14 cellular contexts compared by ENCODE assay signal in genomic region chr2:121205321-121205942, GRCh38.
DNase-seq lines count a peak whose midpoint lies in the region; ATAC-seq and TF ChIP-seq lines count a peak whose summit lies in the region.
"Had no signal": no experiment of that assay in that cellular context is flagged by ENCODE, and none has a peak within 500 bp of the region (broad histone marks: within the 10 kb centered on the region; RNA-seq: fewer than 3 reads in every experiment).

No MANE protein-coding gene starts in this region.

- no peak overlapping the region for H3K27ac ChIP-seq in heart right ventricle
- H3K27ac ChIP-seq in stomach, result no peak overlapping the region
- H3K27ac ChIP-seq: tibial artery had no signal

- no peaks in the 10 kb centered on the region for H3K4me1 Mint-ChIP-seq in osteocyte (ENCODE audit: unreplicated experiment)
- H3K4me1 Mint-ChIP-seq in activated naive CD4-positive, alpha-beta T cell treated with anti-CD3 and anti-CD28 coated beads for 36 hours (ENCODE audit: low read depth), result no peaks in the 10 kb centered on the region
- H3K4me1 Mint-ChIP-seq: activated CD4-positive, alpha-beta T cell treated with anti-CD3 and anti-CD28 coated beads, Interleukin-2, amount 10 ng/mL, durations not matched to agents 7 days and 5 days; nephron had no signal

- no peaks in the 10 kb centered on the region for H3K9me3 ChIP-seq in heart right ventricle
- no peaks in the 10 kb centered on the region for H3K9me3 ChIP-seq in stomach
- H3K9me3 ChIP-seq: tibial artery had no signal

- H3K4me1 ChIP-seq in heart right ventricle (no peaks in the 10 kb centered on the region), stomach (peaks cover 0 to 27% (median 20%) of the 10 kb centered on the region in 4 donors)
- H3K4me1 ChIP-seq: tibial artery had no signal

- in situ Hi-C loops in ACHN (cut with HindIII; ENCODE audit: low pct_ligation_motif_present, low pct_unique_long_range_greater_than_20kb, low sequenced_read_pairs), result no loop called here

- CTCF ChIA-PET in activated naive CD4-positive, alpha-beta T cell treated with anti-CD3 and anti-CD28 coated beads for 36 hours (lab: Charles Lee), result no interaction called here

- 70 to 71% methylated on average over 10 of the region's 10 CpGs for WGBS in heart right ventricle, 2 donors
- 73 to 78% (median 75%) methylated on average over 10 of the region's 10 CpGs for WGBS in stomach, 5 donors

- H3K27me3 ChIP-seq in heart right ventricle, result no peaks in the 10 kb centered on the region
- no peaks in the 10 kb centered on the region for H3K27me3 ChIP-seq in stomach
- H3K27me3 ChIP-seq: tibial artery had no signal

- no peaks in the 10 kb centered on the region for H3K36me3 Mint-ChIP-seq in osteocyte (ENCODE audit: unreplicated experiment)
- H3K36me3 Mint-ChIP-seq in activated naive CD4-positive, alpha-beta T cell treated with anti-CD3 and anti-CD28 coated beads for 36 hours (ENCODE audit: low read depth), result no peaks in the 10 kb centered on the region

- no peak for TF ChIP-seq CTCF in heart right ventricle (IDR thresholded peaks at IDR 0.05)
- TF ChIP-seq CTCF in stomach (IDR thresholded peaks at IDR 0.05), result no peak
- no peak for TF ChIP-seq CTCF in osteocyte (IDR thresholded peaks at IDR 0.05)

- H3K36me3 ChIP-seq in heart right ventricle, result no peaks in the 10 kb centered on the region
- no peaks in the 10 kb centered on the region for H3K36me3 ChIP-seq in stomach
- H3K36me3 ChIP-seq: tibial artery had no signal

- intact Hi-C loops in heart right ventricle (cut with DNase I) (no loop called here), stomach (cut with DNase I; ENCODE audit: low total_unique reads) (no loop called here)
- intact Hi-C loops in activated naive CD4-positive, alpha-beta T cell treated with anti-CD3 and anti-CD28 coated beads for 36 hours (cut with micrococcal nuclease), result no loop called here

- no peaks in the 10 kb centered on the region for H3K9me3 Mint-ChIP-seq in osteocyte (ENCODE audit: unreplicated experiment)
- no peaks in the 10 kb centered on the region for H3K9me3 Mint-ChIP-seq in activated naive CD4-positive, alpha-beta T cell treated with anti-CD3 and anti-CD28 coated beads for 36 hours
- H3K9me3 Mint-ChIP-seq: activated CD4-positive, alpha-beta T cell treated with anti-CD3 and anti-CD28 coated beads, Interleukin-2, amount 10 ng/mL, durations not matched to agents 7 days and 5 days; activated T-cell treated with anti-CD3 and anti-CD28 coated beads, Interleukin-2, amount 50 U/mL, for 4 hours; nephron had no signal

- H3K27ac Mint-ChIP-seq in osteocyte (ENCODE audit: unreplicated experiment), result no peak overlapping the region
- H3K27ac Mint-ChIP-seq in activated naive CD4-positive, alpha-beta T cell treated with anti-CD3 and anti-CD28 coated beads for 36 hours, result no peak overlapping the region
- H3K27ac Mint-ChIP-seq: activated CD4-positive, alpha-beta T cell treated with anti-CD3 and anti-CD28 coated beads, Interleukin-2, amount 10 ng/mL, durations not matched to agents 7 days and 5 days; nephron had no signal

- peaks cover 13% of the 10 kb centered on the region for H3K27me3 Mint-ChIP-seq in osteocyte (ENCODE audit: unreplicated experiment)
- no peaks in the 10 kb centered on the region for H3K27me3 Mint-ChIP-seq in activated naive CD4-positive, alpha-beta T cell treated with anti-CD3 and anti-CD28 coated beads for 36 hours (ENCODE audit: low read depth)
- H3K27me3 Mint-ChIP-seq: activated CD4-positive, alpha-beta T cell treated with anti-CD3 and anti-CD28 coated beads, Interleukin-2, amount 10 ng/mL, durations not matched to agents 7 days and 5 days had no signal

- TF ChIP-seq POLR2A in stomach (IDR thresholded peaks at IDR 0.05), result no peak

- TF ChIP-seq EP300 in stomach (IDR thresholded peaks at IDR 0.05), result no peak

- H3K4me3 ChIP-seq in heart right ventricle (no peak overlapping the region), stomach (no peak overlapping the region)
- H3K4me3 ChIP-seq: tibial artery had no signal

- no peak overlapping the region for H3K4me3 Mint-ChIP-seq in osteocyte (ENCODE audit: unreplicated experiment)
- no peak overlapping the region for H3K4me3 Mint-ChIP-seq in activated naive CD4-positive, alpha-beta T cell treated with anti-CD3 and anti-CD28 coated beads for 36 hours
- H3K4me3 Mint-ChIP-seq: activated CD4-positive, alpha-beta T cell treated with anti-CD3 and anti-CD28 coated beads, Interleukin-2, amount 10 ng/mL, durations not matched to agents 7 days and 5 days; activated T-cell treated with anti-CD3 and anti-CD28 coated beads, Interleukin-2, amount 50 U/mL, for 4 hours; nephron had no signal

- peak; percentile 61 for DNase-seq in NCI-H345 (lab: John Stamatoyannopoulos, UW)
- no peak for DNase-seq in NCI-H345 treated with DMSO at 0.1 percent for 48 hours (lab: John Stamatoyannopoulos, UW; ENCODE audit: unreplicated experiment)
- peak; percentile 60 for DNase-seq in RPMI7951 (ENCODE audit: low read depth)
- DNase-seq in heart right ventricle, result peak in 1 of 2 donors; percentile 37
- peak; percentile 57 for DNase-seq in stomach
- no peak for DNase-seq in osteocyte (ENCODE audit: extremely low spot score, unreplicated experiment)
- no peak for DNase-seq in ACHN
- DNase-seq in activated naive CD4-positive, alpha-beta T cell treated with anti-CD3 and anti-CD28 coated beads for 36 hours, result no peak
- DNase-seq: activated CD4-positive, alpha-beta T cell treated with anti-CD3 and anti-CD28 coated beads, Interleukin-2, amount 10 ng/mL, durations not matched to agents 7 days and 5 days; activated T-cell treated with anti-CD3 and anti-CD28 coated beads, Interleukin-2, amount 50 U/mL, for 4 hours; effector CD8-positive, alpha-beta T cell; kidney had no signal

- peak; percentile 11 to 81 (median 74) for ATAC-seq in heart right ventricle
- ATAC-seq: activated T-cell treated with anti-CD3 and anti-CD28 coated beads, Interleukin-2, amount 50 U/mL, for 4 hours had no signal

Comparison
In these comparisons a context has a peak if more than half of its experiments do, and no peak if none do; other contexts are left out.
1. DNase-seq: peak in NCI-H345 (single experiment), RPMI7951 (single experiment) and stomach (single experiment); none in NCI-H345 treated with DMSO at 0.1 percent for 48 hours (single experiment), osteocyte (single experiment), ACHN (single experiment) and activated naive CD4-positive, alpha-beta T cell treated with anti-CD3 and anti-CD28 coated beads for 36 hours (single experiment).